Comparison of ENCODE assay signal across 8 cellular contexts in the genomic region with DNA sequence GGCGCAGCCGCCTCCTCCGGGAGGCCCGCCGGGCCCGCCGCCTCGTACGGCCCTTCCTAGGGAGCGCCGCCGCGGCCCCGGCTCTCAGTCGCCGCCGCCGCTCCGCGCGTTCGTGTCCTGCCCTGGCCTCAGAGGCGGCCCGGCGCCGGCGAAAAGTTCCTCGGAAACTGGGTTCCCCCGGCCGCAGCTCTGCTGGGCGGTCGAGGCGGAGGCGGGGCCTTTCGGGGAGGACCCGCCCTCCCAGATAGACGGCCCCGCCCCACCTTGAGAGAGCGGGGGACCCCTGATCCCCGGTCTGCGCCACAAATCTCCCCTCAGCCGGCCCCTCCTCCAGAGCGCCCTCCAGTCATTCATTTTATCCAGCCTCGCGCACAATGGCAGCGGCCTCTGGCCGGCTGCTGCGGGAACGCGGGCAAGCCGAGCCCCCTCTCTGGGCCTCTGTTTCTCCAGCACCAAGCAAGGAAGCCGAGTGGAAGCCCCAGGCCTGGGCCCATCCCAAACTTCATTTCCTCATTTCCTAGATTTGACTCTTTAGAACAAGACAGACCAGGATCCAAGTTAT. TPM values are rescaled to one million over a fixed set of nuclear protein-coding genes. Genes with fewer than 3 reads are reported as not detected.
A peak's percentile ranks its signal among the peaks of the same experiment; 100 is the strongest.
DNase-seq lines count a peak whose midpoint lies in the region; ATAC-seq and TF ChIP-seq lines count a peak whose summit lies in the region.

Gene SREBF1, minus strand, starts transcription at position 169 of the 562 bp plus-strand sequence. CDS start 169 bp downstream, outside the sequence.

- H3K9me3 ChIP-seq in sigmoid colon, result no peaks in the 10 kb centered on the region

- TF ChIP-seq CTCF in CD14-positive monocyte (IDR thresholded peaks at IDR 0.05), result no peak
- no peak for TF ChIP-seq CTCF in sigmoid colon (IDR thresholded peaks at IDR 0.05)

- H3K36me3 ChIP-seq in sigmoid colon, result no peaks in the 10 kb centered on the region

- peaks cover 0 to 78% (median 77%) of the 10 kb centered on the region in 4 donors for H3K4me1 ChIP-seq in sigmoid colon

- H3K27me3 ChIP-seq in sigmoid colon, result no peaks in the 10 kb centered on the region

- intact Hi-C loops in CD14-positive monocyte (cut with micrococcal nuclease) (loop anchor here in 1 of 2 donors (10.0 kb wide), 1 partner anchor 152 kb away; the partner anchor contains the start of gene RAI1), sigmoid colon (cut with DNase I) (loop anchor here (2.0 kb wide), 1 partner anchor 14 kb away; no protein-coding TSS in a partner anchor)

- H3K36me3 Mint-ChIP-seq in CD14-positive monocyte (peaks cover 21% of the 10 kb centered on the region in 2 donors), T-cell (peaks cover 3% of the 10 kb centered on the region)

- H3K4me3 Mint-ChIP-seq in CD14-positive monocyte, result peak within 1 kb of the TSS; percentile 90 to 93
- peak within 1 kb of the TSS; percentile 84 to 96 (median 85) for H3K4me3 Mint-ChIP-seq in T-cell

- 1 to 2% methylated on average over 52 of the region's 52 CpGs for WGBS in sigmoid colon, 2 donors

- CTCF ChIA-PET in T-cell (lab: Charles Lee), result interaction anchor here in 1 of 2 donors (1.0 to 1.6 kb wide), 3 partner anchors 9 to 12 kb away, joined by 3 to 16 read pairs (median 4); no protein-coding TSS in a partner anchor

- TF ChIP-seq EP300 in sigmoid colon (IDR thresholded peaks at IDR 0.05), result no peak

- no peak for TF ChIP-seq POLR2A in sigmoid colon (IDR thresholded peaks at IDR 0.05)

- DNase-seq in CD14-positive monocyte (ENCODE audit: low spot score), result no peak
- DNase-seq in T-cell, result peak in 31 of 34 experiments; percentile 31 to 69 (median 52)
- peak; percentile 76 for DNase-seq in astrocyte of the hippocampus (ENCODE audit: low read depth, low spot score)
- peak in 34 of 51 donors; percentile 16 to 83 (median 56) for DNase-seq in hypothalamus (lab: John Stamatoyannopoulos, UW)
- DNase-seq in sigmoid colon, result peak; percentile 86
- DNase-seq in DMS153 (lab: John Stamatoyannopoulos, UW), result no peak

- H3K4me3 ChIP-seq in sigmoid colon, result peak within 1 kb of the TSS; percentile 84 to 95 (median 92)

- H3K4me1 Mint-ChIP-seq in CD14-positive monocyte, result peaks cover 64% of the 10 kb centered on the region
- H3K4me1 Mint-ChIP-seq in T-cell, result peaks cover 60 to 71% (median 71%) of the 10 kb centered on the region in 3 donors

- H3K9me3 Mint-ChIP-seq in CD14-positive monocyte, result no peaks in the 10 kb centered on the region
- H3K9me3 Mint-ChIP-seq in T-cell, result no peaks in the 10 kb centered on the region

- peak within 1 kb of the TSS; percentile 93 to 98 (median 96) for H3K27ac Mint-ChIP-seq in CD14-positive monocyte
- peak within 1 kb of the TSS; percentile 88 to 91 for H3K27ac Mint-ChIP-seq in T-cell

- peak within 1 kb of the TSS; percentile 99 to 100 (median 100) for H3K27ac ChIP-seq in sigmoid colon

- ATAC-seq in GM19025 (IDR thresholded peaks at IDR 0.05; ENCODE audit: low read depth, unreplicated experiment), result peak; percentile 23
- peak; percentile 33 for ATAC-seq in HG03354 (IDR thresholded peaks at IDR 0.05; ENCODE audit: poor library complexity, severe bottlenecking, unreplicated experiment)
- peak; percentile 21 to 37 (median 31) for ATAC-seq in T-cell (replicated peaks in 1 of 4)

- POLR2A ChIA-PET in T-cell (lab: Charles Lee), result interaction anchor here (0.7 to 1.9 kb wide), 7 partner anchors 10 to 136 kb away, joined by 4 to 25 read pairs (median 7); partner anchors contain the start of genes DRC3 (in 1 of the 2) and TOM1L2 (in 1 of the 2)

- peaks cover 0 to 4% (median 0%) of the 10 kb centered on the region in 3 donors for H3K27me3 Mint-ChIP-seq in CD14-positive monocyte (ENCODE audit: low read depth in 3 of 3)
- H3K27me3 Mint-ChIP-seq in T-cell, result no peaks in the 10 kb centered on the region

RNA-seq across cellular contexts. Expression of gene SREBF1, which starts in this region (rescaled TPM):
- polyA plus RNA-seq in CD14-positive monocyte, result 10 to 100 TPM in 1 of 2 donors, 1 to 10 TPM in 1; 7.6 to 10.5 TPM
- 100 to 1,000 TPM in 2 of 5 donors, 10 to 100 TPM in 3; 24.6 to 279 (median 38.9) TPM for total RNA-seq in T-cell
- total RNA-seq in sigmoid colon, result 10 to 100 TPM; 26.0 to 53.5 (median 43.5) TPM
- polyA plus RNA-seq in sigmoid colon, result 100 to 1,000 TPM in 1 of 3 donors, 10 to 100 TPM in 2; 10.2 to 172 (median 14.3) TPM

Comparison
In these comparisons a context has a peak if more than half of its experiments do, and no peak if none do; other contexts are left out.
1. DNase-seq: peak in T-cell (31 of 34), astrocyte of the hippocampus (single experiment), hypothalamus (34 of 51) and sigmoid colon (single experiment); none in CD14-positive monocyte (single experiment) and DMS153 (single experiment).
2. Peak in every context shown above with its lines, with median percentiles within 50 percentile points of each other: ATAC-seq.